In the genomic region with DNA sequence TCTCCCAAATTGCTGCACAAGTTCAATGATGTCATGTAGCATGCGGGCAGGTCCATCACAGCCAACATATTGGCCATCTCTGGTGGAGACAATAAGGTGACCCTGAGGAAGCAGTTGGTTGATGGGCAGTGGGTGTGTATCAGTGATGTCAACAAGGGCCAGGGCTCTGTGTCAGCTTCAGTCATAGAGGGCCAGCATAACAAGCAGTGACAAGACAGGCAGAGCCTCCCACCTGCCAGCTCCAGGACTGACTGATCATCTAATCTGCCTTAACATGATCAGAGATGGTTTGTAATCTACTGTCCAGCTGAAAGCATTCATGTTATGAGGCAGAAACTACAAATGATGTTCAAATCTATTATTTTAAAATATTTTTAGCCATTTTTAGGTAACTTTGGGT, we compare ENCODE assay signal across 23 cellular contexts.
"Had no signal": no experiment of that assay in that cellular context is flagged by ENCODE, and none has a peak within 500 bp of the region (broad histone marks: within the 10 kb centered on the region; RNA-seq: fewer than 3 reads in every experiment).

No MANE protein-coding gene starts in this region.

- DNase-seq: colonic mucosa; effector memory CD8-positive, alpha-beta T cell; foreskin fibroblast; heart left ventricle; left cardiac atrium; left lung; naive thymus-derived CD8-positive, alpha-beta T cell; nephron progenitor cell; nucleus accumbens; psoas muscle; right cardiac atrium; sigmoid colon; stimulated activated CD4-positive, alpha-beta T cell treated with anti-CD3 and anti-CD28 coated beads, Interleukin-2, amount 100 ng/mL, for 24 hours; stimulated activated CD4-positive, alpha-beta T cell treated with anti-CD3 and anti-CD28 coated beads, Interleukin-4, amount 100 ng/mL, for 24 hours; stimulated activated naive CD4-positive, alpha-beta T cell treated with Interleukin-2 at 50 U/mL for 16 hours; stomach; thyroid gland; trophoblast cell had no signal

- FAIRE-seq: endometrium had no signal

- H3K4me2 ChIP-seq: hepatocyte had no signal

- H3K9me3 Mint-ChIP-seq: effector memory CD8-positive, alpha-beta T cell; naive thymus-derived CD8-positive, alpha-beta T cell; nephron progenitor cell; stimulated activated effector memory CD8-positive, alpha-beta T cell treated with anti-CD3 and anti-CD28 coated beads, Interleukin-12 subunit alpha, Interleukin-12 subunit beta, amount 100 ng/mL, for 72 hours had no signal

- H2AFZ ChIP-seq: hepatocyte had no signal

- H3K4me1 ChIP-seq: colonic mucosa, gastroesophageal sphincter, heart left ventricle, left lung, psoas muscle, stomach, thyroid gland had no signal

- H3K27me3 ChIP-seq: colonic mucosa, gastroesophageal sphincter, heart left ventricle, hepatocyte, left lung, sigmoid colon, stomach, thyroid gland had no signal

- H3K27me3 Mint-ChIP-seq: effector memory CD8-positive, alpha-beta T cell; naive thymus-derived CD8-positive, alpha-beta T cell had no signal

- H3K4me3 Mint-ChIP-seq: effector memory CD8-positive, alpha-beta T cell; naive thymus-derived CD8-positive, alpha-beta T cell; nephron progenitor cell; stimulated activated effector memory CD8-positive, alpha-beta T cell treated with anti-CD3 and anti-CD28 coated beads, Interleukin-12 subunit alpha, Interleukin-12 subunit beta, amount 100 ng/mL, for 72 hours had no signal

- ATAC-seq: effector memory CD8-positive, alpha-beta T cell; esophagus mucosa; gastroesophageal sphincter; heart left ventricle; left cardiac atrium; left lung; naive thymus-derived CD8-positive, alpha-beta T cell; psoas muscle; right cardiac atrium; stimulated activated effector memory CD8-positive, alpha-beta T cell treated with anti-CD3 and anti-CD28 coated beads, Interleukin-12 subunit alpha, Interleukin-12 subunit beta, amount 100 ng/mL, for 72 hours had no signal

- H3K9me3 ChIP-seq: colonic mucosa, gastroesophageal sphincter, heart left ventricle, left lung, psoas muscle, sigmoid colon, stomach, thyroid gland had no signal

- H3K27ac Mint-ChIP-seq: naive thymus-derived CD8-positive, alpha-beta T cell; nephron progenitor cell; stimulated activated effector memory CD8-positive, alpha-beta T cell treated with anti-CD3 and anti-CD28 coated beads, Interleukin-12 subunit alpha, Interleukin-12 subunit beta, amount 100 ng/mL, for 72 hours had no signal

- H3K79me2 ChIP-seq: hepatocyte had no signal

- H3K4me3 ChIP-seq: colonic mucosa, gastroesophageal sphincter, heart left ventricle, hepatocyte, left lung, psoas muscle, sigmoid colon, stomach, thyroid gland had no signal

- H3K36me3 ChIP-seq: colonic mucosa had no signal

- H3K27ac ChIP-seq: colonic mucosa, gastroesophageal sphincter, heart left ventricle, hepatocyte, left lung, psoas muscle, sigmoid colon, stomach, thyroid gland had no signal
